ENCODE assay signal across 8 cellular contexts in genomic region chr12:125533434-125534029, GRCh38.
DNase-seq lines count a peak whose midpoint lies in the region; ATAC-seq and TF ChIP-seq lines count a peak whose summit lies in the region.

No MANE protein-coding gene starts in this region.

- H3K9me3 ChIP-seq in vagina = no peaks in the 10 kb centered on the region

- H3K27ac ChIP-seq in vagina = no peak overlapping the region

- no peak for TF ChIP-seq POLR2A in vagina (IDR thresholded peaks at IDR 0.05)

- ATAC-seq in GM21381 (IDR thresholded peaks at IDR 0.05; ENCODE audit: unreplicated experiment) (peak; percentile 58), left lobe of liver (peak; percentile 96), GM18907 (IDR thresholded peaks at IDR 0.05; ENCODE audit: unreplicated experiment) (no peak)

- intact Hi-C loops in vagina (cut with DNase I) = no loop called here

- no peaks in the 10 kb centered on the region for H3K36me3 ChIP-seq in vagina

- no peaks in the 10 kb centered on the region for H3K27me3 ChIP-seq in vagina

- in situ Hi-C loops in astrocyte of the spinal cord (cut with HindIII; ENCODE audit: low sequenced_read_pairs) = no loop called here

- H3K4me1 ChIP-seq in vagina = no peaks in the 10 kb centered on the region

- H3K4me3 ChIP-seq in astrocyte of the spinal cord (ENCODE audit: low read depth, low read length) (no peak overlapping the region), vagina (no peak overlapping the region)

- TF ChIP-seq CTCF in astrocyte of the spinal cord (IDR thresholded peaks at IDR 0.05; ENCODE audit: low read depth, low read length) (peak; percentile 73), vagina (IDR thresholded peaks at IDR 0.05) (peak; percentile 19 to 68 (median 36))

- DNase-seq in ELF-1 (ENCODE audit: low read depth, low spot score) = peak; percentile 78
- DNase-seq in NCI-H1930 (lab: John Stamatoyannopoulos, UW) = peak; percentile 5 to 63
- DNase-seq in astrocyte of the spinal cord (ENCODE audit: low read depth, low spot score) = peak; percentile 4
- peak; percentile 52 for DNase-seq in left lobe of liver (ENCODE audit: low spot score)
- DNase-seq in vagina (ENCODE audit: extremely low spot score in 2 of 2) = no peak
- no peak for DNase-seq in DMS79 (lab: John Stamatoyannopoulos, UW)

Comparison
In these comparisons a context has a peak if more than half of its experiments do, and no peak if none do; other contexts are left out.
1. DNase-seq: peak in ELF-1 (single experiment), NCI-H1930 (2 of 2), astrocyte of the spinal cord (single experiment) and left lobe of liver (single experiment); none in vagina (0 of 2) and DMS79 (single experiment).